Comparison of ENCODE assay signal across 8 cellular contexts in genomic region chr11:75275581-75275980, GRCh38. TPM values are rescaled to one million over a fixed set of nuclear protein-coding genes. Genes with fewer than 3 reads are reported as not detected.
DNase-seq lines count a peak whose midpoint lies in the region; ATAC-seq lines count a peak whose summit lies in the region.

No MANE protein-coding gene starts in this region.

- peaks cover 40% of the 10 kb centered on the region for H3K4me1 Mint-ChIP-seq in activated CD4-positive, alpha-beta memory T cell treated with anti-CD3 and anti-CD28 coated beads, Interleukin-2, amount 10 ng/mL, durations not matched to agents 7 days and 5 days

- no peak for ATAC-seq in HG03442 (IDR thresholded peaks at IDR 0.05; ENCODE audit: unreplicated experiment)
- ATAC-seq in GM21381 (IDR thresholded peaks at IDR 0.05; ENCODE audit: unreplicated experiment), result no peak
- no peak for ATAC-seq in HG02763 (IDR thresholded peaks at IDR 0.05; ENCODE audit: unreplicated experiment)

- CTCF ChIA-PET in activated CD4-positive, alpha-beta memory T cell treated with anti-CD3 and anti-CD28 coated beads, Interleukin-2, amount 10 ng/mL, durations not matched to agents 7 days and 5 days (lab: Charles Lee), result interaction anchor here (0.6 to 9.9 kb wide), 19 partner anchors 11 to 782 kb away, joined by 3 to 339 read pairs (median 8); partner anchors contain the start of genes LIPT2, RPS3 and TPBGL

- peak; percentile 64 for DNase-seq in NCI-H510A (lab: John Stamatoyannopoulos, UW)
- peak; percentile 84 for DNase-seq in activated CD4-positive, alpha-beta memory T cell treated with anti-CD3 and anti-CD28 coated beads, Interleukin-2, amount 10 ng/mL, durations not matched to agents 7 days and 5 days
- DNase-seq in glomerular endothelial cell (ENCODE audit: extremely low read depth, low read depth, low spot score), result peak; percentile 48
- DNase-seq in stimulated activated CD4-positive, alpha-beta T cell treated with anti-CD3 and anti-CD28 coated beads, Interleukin-2, amount 100 ng/mL, for 48 hours, result peak; percentile 15 to 47
- DNase-seq in HuH-7.5 (ENCODE audit: low spot score), result no peak

- peak overlapping the region; percentile 62 for H3K4me3 Mint-ChIP-seq in activated CD4-positive, alpha-beta memory T cell treated with anti-CD3 and anti-CD28 coated beads, Interleukin-2, amount 10 ng/mL, durations not matched to agents 7 days and 5 days

- no peaks in the 10 kb centered on the region for H3K9me3 Mint-ChIP-seq in activated CD4-positive, alpha-beta memory T cell treated with anti-CD3 and anti-CD28 coated beads, Interleukin-2, amount 10 ng/mL, durations not matched to agents 7 days and 5 days

- POLR2A ChIA-PET in activated CD4-positive, alpha-beta memory T cell treated with anti-CD3 and anti-CD28 coated beads, Interleukin-2, amount 10 ng/mL, durations not matched to agents 7 days and 5 days (lab: Charles Lee), result interaction anchor here (0.6 to 2.8 kb wide), 28 partner anchors 10 to 1497 kb away, joined by 3 to 29 read pairs (median 5); partner anchors contain the start of genes NEU3, RPS3, SERPINH1 and SPCS2

- H3K36me3 Mint-ChIP-seq in activated CD4-positive, alpha-beta memory T cell treated with anti-CD3 and anti-CD28 coated beads, Interleukin-2, amount 10 ng/mL, durations not matched to agents 7 days and 5 days (ENCODE audit: low read depth), result peaks cover 6% of the 10 kb centered on the region

- peak overlapping the region; percentile 95 for H3K27ac Mint-ChIP-seq in activated CD4-positive, alpha-beta memory T cell treated with anti-CD3 and anti-CD28 coated beads, Interleukin-2, amount 10 ng/mL, durations not matched to agents 7 days and 5 days

- H3K27me3 Mint-ChIP-seq in activated CD4-positive, alpha-beta memory T cell treated with anti-CD3 and anti-CD28 coated beads, Interleukin-2, amount 10 ng/mL, durations not matched to agents 7 days and 5 days, result no peaks in the 10 kb centered on the region

RNA-seq across cellular contexts. Expression of gene TPBGL, which starts 35.0 kb away (rescaled TPM):
- total RNA-seq in activated CD4-positive, alpha-beta memory T cell treated with anti-CD3 and anti-CD28 coated beads, Interleukin-2, amount 10 ng/mL, durations not matched to agents 7 days and 5 days, result under 1 TPM; 0.28 to 0.38 TPM
- total RNA-seq in glomerular endothelial cell, result 1.3 and 1.6 TPM in 2 replicates
